Comparison of ENCODE assay signal across 8 cellular contexts in the genomic region with DNA sequence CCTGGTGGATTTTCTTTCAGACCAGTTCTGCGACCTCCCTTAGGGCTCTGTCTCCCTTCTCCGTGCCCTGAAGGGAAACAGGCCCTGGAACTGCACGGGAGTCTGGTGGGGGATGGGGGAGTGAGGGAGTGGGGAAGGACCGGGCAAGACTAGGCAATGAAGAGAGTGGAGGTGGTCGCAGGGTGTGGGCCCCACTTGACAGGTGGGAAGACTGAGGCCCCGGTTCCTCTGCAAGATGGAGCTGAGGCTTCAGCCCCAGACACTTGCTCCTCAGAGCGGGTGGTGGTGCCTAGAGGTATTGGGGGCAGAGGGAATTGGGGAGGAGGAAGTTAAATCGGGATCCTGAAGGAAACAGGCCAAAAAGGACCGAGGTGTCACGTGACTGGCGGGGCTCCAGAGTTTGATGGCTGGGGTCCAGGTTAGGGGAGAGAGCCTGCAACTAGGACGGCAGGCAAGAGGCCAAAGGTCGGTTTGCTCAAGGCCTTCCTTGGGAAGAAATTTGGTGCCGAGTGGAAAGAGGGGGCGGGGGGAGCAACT. TPM values are rescaled to one million over a fixed set of nuclear protein-coding genes. Genes with fewer than 3 reads are reported as not detected.
A peak's percentile ranks its signal among the peaks of the same experiment; 100 is the strongest.
DNase-seq lines count a peak whose midpoint lies in the region; ATAC-seq, FAIRE-seq and TF ChIP-seq lines count a peak whose summit lies in the region.

No MANE protein-coding gene starts in this region.

- H3K4me2 ChIP-seq in GM12878 (ENCODE audit: control insufficient read depth, insufficient read depth): peak overlapping the region; percentile 68; the same call in 1 of the 2 replicates

- TF ChIP-seq EP300 in GM12878 (IDR thresholded peaks at IDR 0.05; ENCODE audit: borderline replicate concordance in 1 of 2, control insufficient read depth in 1 of 2, low read depth in 2 of 2, low read length in 2 of 2): no peak

- H3K27me3 ChIP-seq in GM12878 (replicated peaks in 1 of 2; ENCODE audit: control insufficient read depth in 2 of 2, insufficient read depth in 2 of 2, low read length in 1 of 2): peaks cover 0 to 2% of the 10 kb centered on the region in 2 experiments; a peak in 3 of 4 replicates
- peaks cover 64% of the 10 kb centered on the region for H3K27me3 ChIP-seq in iPS-20b (ENCODE audit: insufficient read depth, low read length)

- CTCF ChIA-PET in GM12878 (lab: Yijun Ruan, JAX): no interaction called here

- DNase-seq in DMS53 (lab: John Stamatoyannopoulos, UW): peak; percentile 12
- no peak for DNase-seq in DMS53 treated with DMSO at 0.1 percent for 48 hours (lab: John Stamatoyannopoulos, UW; ENCODE audit: unreplicated experiment)
- DNase-seq in GM12878 (ENCODE audit: low read depth, low spot score): no peak
- no peak for DNase-seq in stimulated activated CD4-positive, alpha-beta T cell treated with anti-CD3 and anti-CD28 coated beads, Interleukin-2, amount 100 ng/mL, for 24 hours

- TF ChIP-seq POLR2A in GM12878 (IDR thresholded peaks at IDR 0.05; ENCODE audit: low read depth, low read length): no peak

- BruUV-seq in GM12878 (replicated peaks; lab: Mats Ljungman, UMichigan): no TSS peak

- H3K36me3 ChIP-seq in GM12878 (ENCODE audit: control insufficient read depth in 2 of 2, insufficient read depth in 2 of 2, low read length in 1 of 2) (no peaks in the 10 kb centered on the region), iPS-20b (ENCODE audit: insufficient read depth, low read depth, low read length) (no peaks in the 10 kb centered on the region)

- WGBS in GM12878 (ENCODE audit: insufficient coverage, insufficient replicate concordance, low lambda C conversion rate, missing lambda C conversion rate): 61% methylated on average over 15 of the region's 15 CpGs

- H3K9me3 ChIP-seq in GM12878 (replicated peaks; ENCODE audit: control insufficient read depth, insufficient read depth, low read length) (no peaks in the 10 kb centered on the region), iPS-20b (ENCODE audit: insufficient read depth, low read depth, low read length) (no peaks in the 10 kb centered on the region)

- ATAC-seq in GM12878 (no peak; the same call in 2 of the 3 replicates), HG02885 (IDR thresholded peaks at IDR 0.05; ENCODE audit: poor library complexity, unreplicated experiment) (no peak), HG02852 (IDR thresholded peaks at IDR 0.05; ENCODE audit: unreplicated experiment) (no peak)

- RAD21 ChIA-PET in GM12878 (lab: Charles Lee; ENCODE audit: unreplicated experiment): interaction anchor here (1.2 kb wide), 1 partner anchor 31 kb away, joined by 3 read pairs; no protein-coding TSS in a partner anchor

- H3K4me3 ChIP-seq in GM12878: 0 out of 2 replicates have a peak overlapping the region, but pooled peaks have one; percentile 1
- H3K4me3 ChIP-seq in iPS-20b (ENCODE audit: low read length): peak overlapping the region; percentile 70
- H3K4me3 ChIP-seq in skin epidermis: peak overlapping the region; percentile 40 to 65 (median 49)

- intact Hi-C loops in GM12878 (cut with micrococcal nuclease; ENCODE audit: unreplicated experiment): no loop called here

- POLR2A ChIA-PET in GM12878 (lab: Charles Lee): interaction anchor here (1.1 kb wide), 1 partner anchor 13 kb away, joined by 5 read pairs; no protein-coding TSS in a partner anchor

- no peaks in the 10 kb centered on the region for H3K79me2 ChIP-seq in GM12878 (ENCODE audit: control insufficient read depth, insufficient read depth, low read length)

- H2AFZ ChIP-seq in GM12878 (ENCODE audit: control insufficient read depth, low read depth, low read length): peak overlapping the region; percentile 72; the same call in 1 of the 2 replicates

- in situ Hi-C loops in GM12878 (cut with MboI): no loop called here

- FAIRE-seq in GM12878 (lab: Jason Lieb, UNC): no peak

- no peak for TF ChIP-seq RAD21 in GM12878 (IDR thresholded peaks at IDR 0.05; ENCODE audit: insufficient read depth, low read depth, low read length)

- no peaks in the 10 kb centered on the region for H4K20me1 ChIP-seq in GM12878 (ENCODE audit: control insufficient read depth, insufficient read depth)

- H3K27ac ChIP-seq in GM12878 (ENCODE audit: control insufficient read depth, insufficient read depth) (no peak overlapping the region), iPS-20b (ENCODE audit: low read length) (no peak overlapping the region), skin epidermis (peak overlapping the region in 19 of 21 experiments; percentile 17 to 84 (median 79))

- H3K9ac ChIP-seq in GM12878 (ENCODE audit: control insufficient read depth, insufficient read depth, low read length) (no peak overlapping the region), iPS-20b (ENCODE audit: low read depth, low read length) (peak overlapping the region; percentile 54; the same call in 1 of the 2 replicates)

- SMC1A ChIA-PET in GM12878 (lab: Charles Lee; ENCODE audit: uncharacterized antibody, unreplicated experiment): interaction anchor here (0.9 to 1.2 kb wide), 2 partner anchors 22 to 25 kb away, joined by 3 read pairs; a partner anchor contains a TSS

- TF ChIP-seq CTCF in GM12878 (IDR thresholded peaks at IDR 0.05 in 2 of 3, conservative IDR thresholded peaks at IDR 0.05 in 1 of 3; ENCODE audit: control insufficient read depth in 2 of 3, extremely low read depth in 1 of 3, insufficient read depth in 1 of 3, low read depth in 3 of 3, low read length in 3 of 3): no peak

- H3K4me1 ChIP-seq in GM12878 (ENCODE audit: control insufficient read depth, insufficient read depth, low read length) (no peaks in the 10 kb centered on the region; the same call in 1 of the 2 replicates), iPS-20b (ENCODE audit: insufficient read depth, low read length) (0 out of 2 replicates have a peak, but pooled peaks cover 3% of the 10 kb centered on the region)

RNA-seq across cellular contexts. Expression of a gene that starts 0.6 kb away (rescaled TPM):
- total RNA-seq in GM12878 (2013; cell fraction: nucleolus; rRNA removed): not detected in 2 replicates
- total RNA-seq in GM12878 (2014; rRNA removed): 0.44 and 0.73 TPM in 2 replicates
- 0.31 and 0.32 TPM in 2 replicates for total RNA-seq in GM12878 (2014; rRNA removed; fragmentation: Illumina TruSeq; extraction: Trizol)
- 0.61 and 0.64 TPM in 2 replicates for total RNA-seq in GM12878 (2021)
- 0.79 TPM for polyA plus RNA-seq in GM12878 (2011; ENCODE audit: low read depth)
- polyA plus RNA-seq in GM12878 (2011; rRNA removed): 0.16 and 0.24 TPM in 2 replicates
- polyA plus RNA-seq in GM12878 (2011; cell fraction: cytosol; rRNA removed): 0.48 and 0.67 TPM in 2 replicates
- polyA plus RNA-seq in GM12878 (2011; cell fraction: nucleus; rRNA removed): 0.43 and 0.47 TPM in 2 replicates
- 1.0 and 1.6 TPM in 2 replicates for polyA plus RNA-seq in GM12878 (2012)
- 0.28 TPM in 1 of 2 replicates, not detected in the other for polyA plus RNA-seq in GM12878 (2014; fragmentation: Illumina TruSeq; extraction: Trizol)
- polyA plus RNA-seq in GM12878 (2014; fragmentation: Nextera tagmentation; extraction: Ambion mirVana): not detected
- 0.18 and 0.37 TPM in 2 replicates for polyA plus RNA-seq in GM12878 (2014; rRNA removed)
- polyA plus RNA-seq in GM12878 (2016; fragmentation: Nextera tagmentation; extraction: Ambion mirVana): 1 to 10 TPM; 1.5 to 2.1 TPM
- 0.37 and 0.67 TPM in 2 replicates for polyA minus RNA-seq in GM12878 (2011; rRNA and poly(A)+ RNA removed)
- polyA minus RNA-seq in GM12878 (2011; cell fraction: cytosol; rRNA and poly(A)+ RNA removed): not detected in 2 replicates
- polyA minus RNA-seq in GM12878 (2011; cell fraction: nucleus; rRNA and poly(A)+ RNA removed): 0.12 TPM in 1 of 2 replicates, not detected in the other

RNA-seq across cellular contexts. Expression of a gene that starts 20.6 kb away (rescaled TPM):
- total RNA-seq in GM12878 (2013; cell fraction: nucleolus; rRNA removed): 41.7 and 49.6 TPM in 2 replicates
- total RNA-seq in GM12878 (2014; rRNA removed): 32.0 and 32.1 TPM in 2 replicates
- total RNA-seq in GM12878 (2014; rRNA removed; fragmentation: Illumina TruSeq; extraction: Trizol): 21.1 and 23.5 TPM in 2 replicates
- total RNA-seq in GM12878 (2021): 24.3 TPM in 2 replicates
- 5.8 TPM for polyA plus RNA-seq in GM12878 (2011; ENCODE audit: low read depth)
- 14.2 and 22.8 TPM in 2 replicates for polyA plus RNA-seq in GM12878 (2011; rRNA removed)
- polyA plus RNA-seq in GM12878 (2011; cell fraction: cytosol; rRNA removed): 21.7 and 32.7 TPM in 2 replicates
- 29.9 and 35.3 TPM in 2 replicates for polyA plus RNA-seq in GM12878 (2011; cell fraction: nucleus; rRNA removed)
- polyA plus RNA-seq in GM12878 (2012): 10.2 and 11.8 TPM in 2 replicates
- polyA plus RNA-seq in GM12878 (2014; fragmentation: Illumina TruSeq; extraction: Trizol): 27.4 and 30.1 TPM in 2 replicates
- polyA plus RNA-seq in GM12878 (2014; fragmentation: Nextera tagmentation; extraction: Ambion mirVana): 1 to 10 TPM; 4.8 to 6.9 TPM
- 35.4 and 38.7 TPM in 2 replicates for polyA plus RNA-seq in GM12878 (2014; rRNA removed)
- 10 to 100 TPM; 35.6 to 38.8 TPM for polyA plus RNA-seq in GM12878 (2016; fragmentation: Nextera tagmentation; extraction: Ambion mirVana)
- 45.5 and 72.0 TPM in 2 replicates for polyA minus RNA-seq in GM12878 (2011; rRNA and poly(A)+ RNA removed)
- polyA minus RNA-seq in GM12878 (2011; cell fraction: cytosol; rRNA and poly(A)+ RNA removed): 16.0 and 21.1 TPM in 2 replicates
- polyA minus RNA-seq in GM12878 (2011; cell fraction: nucleus; rRNA and poly(A)+ RNA removed): 36.9 and 69.6 TPM in 2 replicates

RNA-seq across cellular contexts. Expression of a gene that starts 21.9 kb away (rescaled TPM):
- 15.3 and 16.4 TPM in 2 replicates for total RNA-seq in GM12878 (2013; cell fraction: nucleolus; rRNA removed)
- total RNA-seq in GM12878 (2014; rRNA removed): 61.6 and 71.2 TPM in 2 replicates
- total RNA-seq in GM12878 (2014; rRNA removed; fragmentation: Illumina TruSeq; extraction: Trizol): 38.2 and 41.2 TPM in 2 replicates
- 50.5 and 52.2 TPM in 2 replicates for total RNA-seq in GM12878 (2021)
- polyA plus RNA-seq in GM12878 (2011; ENCODE audit: low read depth): 16.9 TPM
- polyA plus RNA-seq in GM12878 (2011; rRNA removed): 19.6 and 33.6 TPM in 2 replicates
- polyA plus RNA-seq in GM12878 (2011; cell fraction: cytosol; rRNA removed): 50.5 and 55.8 TPM in 2 replicates
- polyA plus RNA-seq in GM12878 (2011; cell fraction: nucleus; rRNA removed): 33.5 and 35.2 TPM in 2 replicates
- 31.8 and 35.6 TPM in 2 replicates for polyA plus RNA-seq in GM12878 (2012)
- 26.0 and 49.8 TPM in 2 replicates for polyA plus RNA-seq in GM12878 (2014; fragmentation: Illumina TruSeq; extraction: Trizol)
- 1 to 10 TPM; 2.6 to 9.0 TPM for polyA plus RNA-seq in GM12878 (2014; fragmentation: Nextera tagmentation; extraction: Ambion mirVana)
- 55.7 and 63.4 TPM in 2 replicates for polyA plus RNA-seq in GM12878 (2014; rRNA removed)
- polyA plus RNA-seq in GM12878 (2016; fragmentation: Nextera tagmentation; extraction: Ambion mirVana): 10 to 100 TPM; 64.7 to 71.0 TPM
- polyA minus RNA-seq in GM12878 (2011; rRNA and poly(A)+ RNA removed): 17.2 and 38.1 TPM in 2 replicates
- polyA minus RNA-seq in GM12878 (2011; cell fraction: cytosol; rRNA and poly(A)+ RNA removed): 17.3 and 17.9 TPM in 2 replicates
- 10.2 and 15.5 TPM in 2 replicates for polyA minus RNA-seq in GM12878 (2011; cell fraction: nucleus; rRNA and poly(A)+ RNA removed)

RNA-seq across cellular contexts. Expression of a gene that starts 22.5 kb away (rescaled TPM):
- total RNA-seq in GM12878 (2013; cell fraction: nucleolus; rRNA removed): 176 and 182 TPM in 2 replicates
- total RNA-seq in GM12878 (2014; rRNA removed) (329 and 354 TPM in 2 replicates), GM12878 (2014; rRNA removed; fragmentation: Illumina TruSeq; extraction: Trizol) (243 and 257 TPM in 2 replicates), GM12878 (2021) (274 and 277 TPM in 2 replicates)
- 159 TPM for polyA plus RNA-seq in GM12878 (2011; ENCODE audit: low read depth)
- polyA plus RNA-seq in GM12878 (2011; rRNA removed) (177 and 192 TPM in 2 replicates), GM12878 (2014; fragmentation: Illumina TruSeq; extraction: Trizol) (260 and 266 TPM in 2 replicates), GM12878 (2014; fragmentation: Nextera tagmentation; extraction: Ambion mirVana) (10 to 100 TPM; 42.0 to 55.9 TPM), GM12878 (2014; rRNA removed) (293 and 302 TPM in 2 replicates), GM12878 (2016; fragmentation: Nextera tagmentation; extraction: Ambion mirVana) (100 to 1,000 TPM; 313 to 326 TPM)
- polyA plus RNA-seq in GM12878 (2011; cell fraction: cytosol; rRNA removed): 168 and 237 TPM in 2 replicates
- 109 and 131 TPM in 2 replicates for polyA plus RNA-seq in GM12878 (2011; cell fraction: nucleus; rRNA removed)
- polyA plus RNA-seq in GM12878 (2012): 206 and 224 TPM in 2 replicates
- 174 and 234 TPM in 2 replicates for polyA minus RNA-seq in GM12878 (2011; rRNA and poly(A)+ RNA removed)
- polyA minus RNA-seq in GM12878 (2011; cell fraction: cytosol; rRNA and poly(A)+ RNA removed): 133 and 141 TPM in 2 replicates
- 58.4 and 99.3 TPM in 2 replicates for polyA minus RNA-seq in GM12878 (2011; cell fraction: nucleus; rRNA and poly(A)+ RNA removed)

RNA-seq across cellular contexts. Expression of a gene that starts 38.8 kb away (rescaled TPM):
- total RNA-seq in GM12878 (2013; cell fraction: nucleolus; rRNA removed): 14.4 and 20.3 TPM in 2 replicates
- total RNA-seq in GM12878 (2014; rRNA removed) (19.2 and 21.9 TPM in 2 replicates), GM12878 (2014; rRNA removed; fragmentation: Illumina TruSeq; extraction: Trizol) (11.1 and 13.6 TPM in 2 replicates), GM12878 (2021) (21.3 and 25.3 TPM in 2 replicates)
- polyA plus RNA-seq in GM12878 (2011; ENCODE audit: low read depth): 9.6 TPM
- polyA plus RNA-seq in GM12878 (2011; rRNA removed) (3.9 and 9.0 TPM in 2 replicates), GM12878 (2014; fragmentation: Illumina TruSeq; extraction: Trizol) (6.4 and 13.6 TPM in 2 replicates), GM12878 (2014; fragmentation: Nextera tagmentation; extraction: Ambion mirVana) (1 to 10 TPM; 1.2 to 1.4 TPM), GM12878 (2014; rRNA removed) (18.6 and 20.7 TPM in 2 replicates), GM12878 (2016; fragmentation: Nextera tagmentation; extraction: Ambion mirVana) (10 to 100 TPM; 13.0 to 14.4 TPM)
- 9.6 and 12.7 TPM in 2 replicates for polyA plus RNA-seq in GM12878 (2011; cell fraction: cytosol; rRNA removed)
- polyA plus RNA-seq in GM12878 (2011; cell fraction: nucleus; rRNA removed): 34.9 and 45.0 TPM in 2 replicates
- 9.3 and 15.7 TPM in 2 replicates for polyA plus RNA-seq in GM12878 (2012)
- 8.1 and 12.0 TPM in 2 replicates for polyA minus RNA-seq in GM12878 (2011; rRNA and poly(A)+ RNA removed)
- polyA minus RNA-seq in GM12878 (2011; cell fraction: cytosol; rRNA and poly(A)+ RNA removed): 5.2 and 8.1 TPM in 2 replicates
- 9.6 and 19.1 TPM in 2 replicates for polyA minus RNA-seq in GM12878 (2011; cell fraction: nucleus; rRNA and poly(A)+ RNA removed)

Comparison
In these comparisons a context has a peak if more than half of its experiments do, and no peak if none do; other contexts are left out.
1. H3K27ac ChIP-seq: peak in skin epidermis (19 of 21); none in GM12878 (single experiment) and iPS-20b (single experiment).
2. H3K4me3 ChIP-seq: peak in every context shown above with its lines; median percentile 70 in iPS-20b; 49 in skin epidermis; 1 in GM12878.